In the genomic region with DNA sequence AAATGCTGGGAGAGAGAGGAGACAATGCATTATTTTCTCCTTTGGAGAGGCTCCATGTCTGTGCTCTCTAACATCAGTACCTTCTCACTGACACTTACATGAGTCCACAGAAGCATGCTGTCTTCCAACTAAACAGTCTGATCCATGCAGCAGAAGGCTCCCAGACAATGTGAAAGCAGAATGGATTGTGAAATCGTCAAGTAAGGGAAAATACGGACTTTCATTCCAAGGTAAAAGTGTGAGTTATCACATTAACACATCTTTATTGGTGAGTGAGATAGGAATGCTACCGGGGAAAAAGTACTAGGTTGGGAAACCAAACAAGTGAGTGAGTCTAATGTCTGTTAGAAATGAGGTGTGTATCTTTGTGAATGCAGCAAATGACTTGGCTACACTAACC, we compare ENCODE assay signal across 35 cellular contexts.
DNase-seq lines count a peak whose midpoint lies in the region; ATAC-seq, FAIRE-seq and TF ChIP-seq lines count a peak whose summit lies in the region.
"Had no signal": no experiment of that assay in that cellular context is flagged by ENCODE, and none has a peak within 500 bp of the region (broad histone marks: within the 10 kb centered on the region; RNA-seq: fewer than 3 reads in every experiment).

No MANE protein-coding gene starts in this region.

- no peak for TF ChIP-seq EP300 in H1 (IDR thresholded peaks at IDR 0.05; ENCODE audit: borderline replicate concordance in 1 of 2, low read depth in 2 of 2, low read length in 2 of 2)

- H3K27me3 Mint-ChIP-seq in activated T-cell treated with anti-CD3 and anti-CD28 coated beads, Interleukin-2, amount 50 U/mL, for 72 hours (ENCODE audit: low read depth) = peaks cover 20% of the 10 kb centered on the region

- no peak overlapping the region for H3K4ac ChIP-seq in IMR-90 (ENCODE audit: low read depth, low read length)
- H3K4ac ChIP-seq in H1 (replicated peaks; ENCODE audit: insufficient read length, low read depth, low read length) = no peak overlapping the region

- H3K23ac ChIP-seq in IMR-90 (ENCODE audit: low read depth, low read length) = no peak overlapping the region
- H3K23ac ChIP-seq in H1 (ENCODE audit: insufficient read length) = no peak overlapping the region

- H4K91ac ChIP-seq in IMR-90 (ENCODE audit: insufficient read depth, low read depth, low read length) (no peak overlapping the region), H1 (replicated peaks; ENCODE audit: insufficient read length, low read length) (no peak overlapping the region)

- no peak overlapping the region for H2AK9ac ChIP-seq in IMR-90 (replicated peaks; ENCODE audit: low read depth, low read length, poor library complexity)

- H2AK5ac ChIP-seq in IMR-90 (ENCODE audit: low read depth, low read length) (no peak overlapping the region), H1 (ENCODE audit: low read depth, low read length) (no peak overlapping the region)

- H2BK120ac ChIP-seq in IMR-90 (ENCODE audit: low read depth, low read length) = no peak overlapping the region
- no peak overlapping the region for H2BK120ac ChIP-seq in H1 (replicated peaks; ENCODE audit: low read depth, low read length)

- TF ChIP-seq CTCF in IMR-90 (conservative IDR thresholded peaks at IDR 0.05; ENCODE audit: low read depth, low read length) (no peak), H1 (IDR thresholded peaks at IDR 0.05; ENCODE audit: control extremely low read depth in 1 of 3, insufficient read depth in 1 of 3, low read depth in 1 of 3, low read length in 3 of 3) (no peak)

- WGBS in IMR-90 (ENCODE audit: extremely low coverage in 2 of 2, insufficient read length in 1 of 2), 2 experiments = 0% methylated on average over 1 of the region's 3 CpGs; no CpG with 5 or more reads in 1 of the 2 experiments
- 79% methylated on average over 3 of the region's 3 CpGs; no CpG with 5 or more reads in 1 of the 2 experiments for WGBS in H1 (ENCODE audit: extremely low coverage in 1 of 2, insufficient coverage in 1 of 2, insufficient read length in 1 of 2, insufficient replicate concordance in 2 of 2, low coverage in 1 of 2, low lambda C conversion rate in 2 of 2, missing lambda C conversion rate in 1 of 2), 2 experiments

- H3K4me1 ChIP-seq in IMR-90 (ENCODE audit: control insufficient read depth, insufficient read depth, low read length) (no peaks in the 10 kb centered on the region), H1 (replicated peaks in 1 of 4; ENCODE audit: control insufficient read depth in 3 of 4, insufficient read depth in 4 of 4, low read length in 3 of 4) (peaks cover under 1 to 3% (median 2%) of the 10 kb centered on the region in 4 experiments), Karpas-422 (ENCODE audit: low read length) (no peaks in the 10 kb centered on the region)
- H3K4me1 ChIP-seq: ascending aorta, foreskin keratinocyte, SJSA1, spleen had no signal

- no peak for TF ChIP-seq POLR2A in IMR-90 (IDR thresholded peaks at IDR 0.05; ENCODE audit: low read depth, low read length)
- no peak for TF ChIP-seq POLR2A in H1 (IDR thresholded peaks at IDR 0.05; ENCODE audit: control extremely low read depth in 1 of 2, low read depth in 2 of 2, low read length in 2 of 2)

- no peak overlapping the region for H3K4me3 Mint-ChIP-seq in activated T-cell treated with anti-CD3 and anti-CD28 coated beads, Interleukin-2, amount 50 U/mL, for 72 hours
- H3K4me3 Mint-ChIP-seq: activated CD4-positive, alpha-beta T cell treated with anti-CD3 and anti-CD28 coated beads for 36 hours; activated naive CD8-positive, alpha-beta T cell treated with anti-CD3 and anti-CD28 coated beads for 36 hours; effector memory CD8-positive, alpha-beta T cell; nephron progenitor cell; stimulated activated naive CD8-positive, alpha-beta T cell treated with anti-CD3 and anti-CD28 coated beads, Interleukin-15, Interleukin-2, amounts not matched to agents 100 ng/mL and 50 ng/mL, for 24 hours had no signal

- no peak overlapping the region for H3K27ac Mint-ChIP-seq in activated T-cell treated with anti-CD3 and anti-CD28 coated beads, Interleukin-2, amount 50 U/mL, for 72 hours
- H3K27ac Mint-ChIP-seq: activated CD4-positive, alpha-beta T cell treated with anti-CD3 and anti-CD28 coated beads for 36 hours; activated naive CD8-positive, alpha-beta T cell treated with anti-CD3 and anti-CD28 coated beads for 36 hours; effector memory CD8-positive, alpha-beta T cell; nephron progenitor cell; stimulated activated naive CD8-positive, alpha-beta T cell treated with anti-CD3 and anti-CD28 coated beads, Interleukin-15, Interleukin-2, amounts not matched to agents 100 ng/mL and 50 ng/mL, for 24 hours had no signal

- no peaks in the 10 kb centered on the region for H3K4me1 Mint-ChIP-seq in activated T-cell treated with anti-CD3 and anti-CD28 coated beads, Interleukin-2, amount 50 U/mL, for 72 hours (ENCODE audit: low read depth)
- H3K4me1 Mint-ChIP-seq: activated CD4-positive, alpha-beta T cell treated with anti-CD3 and anti-CD28 coated beads for 36 hours; activated naive CD8-positive, alpha-beta T cell treated with anti-CD3 and anti-CD28 coated beads for 36 hours; nephron progenitor cell had no signal

- H3K27ac ChIP-seq in IMR-90 (ENCODE audit: insufficient read depth, low read length) (no peak overlapping the region), H1 (ENCODE audit: low read depth, low read length) (no peak overlapping the region), Karpas-422 (ENCODE audit: low read length) (no peak overlapping the region)
- H3K27ac ChIP-seq: ascending aorta, foreskin keratinocyte, HL-60, SJSA1, spleen, thoracic aorta, VCaP had no signal

- H3K9ac ChIP-seq in IMR-90 (ENCODE audit: low read depth, low read length) (no peak overlapping the region), H1 (replicated peaks in 1 of 4; ENCODE audit: extremely low read depth in 1 of 4, low read depth in 3 of 4, low read length in 3 of 4) (no peak overlapping the region), Karpas-422 (ENCODE audit: low read length) (no peak overlapping the region)

- H3K9me3 ChIP-seq in IMR-90 (ENCODE audit: control insufficient read depth, insufficient read depth, low read length) (no peaks in the 10 kb centered on the region), H1 (ENCODE audit: insufficient read depth in 2 of 2, low read depth in 1 of 2, low read length in 1 of 2) (no peaks in the 10 kb centered on the region), Karpas-422 (ENCODE audit: low read length) (no peaks in the 10 kb centered on the region)
- H3K9me3 ChIP-seq: ascending aorta, SJSA1, spleen, thoracic aorta had no signal

- intact Hi-C loops in IMR-90 (cut with micrococcal nuclease) = no loop called here
- intact Hi-C loops in left ventricle myocardium superior (cut with micrococcal nuclease) = no loop called here
- intact Hi-C loops in sciatic nerve (cut with DNase I) = no loop called here

- H3K36me3 Mint-ChIP-seq in activated T-cell treated with anti-CD3 and anti-CD28 coated beads, Interleukin-2, amount 50 U/mL, for 72 hours (ENCODE audit: insufficient read depth in 2 of 2) = no peaks in the 10 kb centered on the region
- H3K36me3 Mint-ChIP-seq: activated naive CD8-positive, alpha-beta T cell treated with anti-CD3 and anti-CD28 coated beads for 36 hours had no signal

- H3K9me3 Mint-ChIP-seq in activated T-cell treated with anti-CD3 and anti-CD28 coated beads, Interleukin-2, amount 50 U/mL, for 72 hours = no peaks in the 10 kb centered on the region
- H3K9me3 Mint-ChIP-seq: activated naive CD8-positive, alpha-beta T cell treated with anti-CD3 and anti-CD28 coated beads for 36 hours; effector memory CD8-positive, alpha-beta T cell; nephron progenitor cell; stimulated activated naive CD8-positive, alpha-beta T cell treated with anti-CD3 and anti-CD28 coated beads, Interleukin-15, Interleukin-2, amounts not matched to agents 100 ng/mL and 50 ng/mL, for 24 hours had no signal

- no peak overlapping the region for H2BK12ac ChIP-seq in H1 (ENCODE audit: low read depth, low read length)

- no peak for TF ChIP-seq RAD21 in IMR-90 (IDR thresholded peaks at IDR 0.05; ENCODE audit: low read length)
- TF ChIP-seq RAD21 in H1 (IDR thresholded peaks at IDR 0.05 in 1 of 2, conservative IDR thresholded peaks at IDR 0.05 in 1 of 2; ENCODE audit: low read depth in 2 of 2, low read length in 2 of 2) = no peak

- DNase-seq in IMR-90 (no peak), H1 (ENCODE audit: low read depth in 1 of 2, low spot score in 2 of 2) (no peak), left ventricle myocardium superior (no peak), sciatic nerve (ENCODE audit: low spot score) (no peak), KBM-7 (no peak), Karpas-422 (no peak)
- DNase-seq in activated T-cell treated with anti-CD3 and anti-CD28 coated beads, Interleukin-2, amount 50 U/mL, for 72 hours = no peak
- DNase-seq: activated CD4-positive, alpha-beta T cell treated with anti-CD3 and anti-CD28 coated beads for 36 hours; activated CD8-positive, alpha-beta memory T cell treated with anti-CD3 and anti-CD28 coated beads for 24 hours; activated effector memory CD4-positive, alpha-beta T cell treated with anti-CD3 and anti-CD28 coated beads, Interleukin-2, amount 50 U/mL, for 16 hours; activated naive CD8-positive, alpha-beta T cell treated with anti-CD3 and anti-CD28 coated beads for 36 hours; activated T-cell treated with anti-CD3 and anti-CD28 coated beads for 4 hours; C1 segment of cervical spinal cord; central memory CD4-positive, alpha-beta T cell; DMS153; effector memory CD8-positive, alpha-beta T cell; erythroblast; foreskin keratinocyte; H7; kidney; NCI-H1436 treated with DMSO at 0.1 percent for 48 hours; NCI-H345; nephron progenitor cell; retina; spleen; stimulated activated CD8-positive, alpha-beta memory T cell treated with anti-CD3 and anti-CD28 coated beads, Interleukin-4, amount 100 ng/mL, for 48 hours; T1000 had no signal

- H3K79me1 ChIP-seq in IMR-90 (ENCODE audit: low read depth in 1 of 2, low read length in 2 of 2) (no peaks in the 10 kb centered on the region), H1 (ENCODE audit: low read depth, low read length) (no peaks in the 10 kb centered on the region)

- H4K5ac ChIP-seq in IMR-90 (ENCODE audit: low read depth, low read length) (no peak overlapping the region), H1 (ENCODE audit: insufficient read length, low read depth, low read length) (no peak overlapping the region)

- no peak for ATAC-seq in IMR-90 (ENCODE audit: low read depth)
- peak; percentile 86 for ATAC-seq in left ventricle myocardium superior
- peak; percentile 26 for ATAC-seq in sciatic nerve
- ATAC-seq in activated T-cell treated with anti-CD3 and anti-CD28 coated beads, Interleukin-2, amount 50 U/mL, for 72 hours (replicated peaks in 1 of 2) = no peak
- ATAC-seq: activated CD4-positive, alpha-beta T cell treated with anti-CD3 and anti-CD28 coated beads for 36 hours; effector memory CD8-positive, alpha-beta T cell; foreskin keratinocyte; GM12878 had no signal

- no peaks in the 10 kb centered on the region for H3K9me2 ChIP-seq in Karpas-422 (replicated peaks; ENCODE audit: insufficient read depth, low read length)

- H2AFZ ChIP-seq in IMR-90 (replicated peaks; ENCODE audit: low read length, poor library complexity) (no peak overlapping the region), H1 (ENCODE audit: low read length) (0 out of 2 replicates have a peak overlapping the region, but pooled peaks have one; percentile 14), Karpas-422 (ENCODE audit: low read length) (no peak overlapping the region)

- no peaks in the 10 kb centered on the region for H3K23me2 ChIP-seq in H1 (ENCODE audit: low read depth, low read length)

- H2BK15ac ChIP-seq in IMR-90 (ENCODE audit: low read depth, low read length) (no peak overlapping the region), H1 (ENCODE audit: low read length) (no peak overlapping the region)

- H3K4me2 ChIP-seq in IMR-90 (ENCODE audit: low read depth, low read length) (no peak overlapping the region), H1 (ENCODE audit: insufficient read depth in 1 of 2, low read depth in 2 of 2, low read length in 2 of 2) (no peak overlapping the region), Karpas-422 (ENCODE audit: low read depth, low read length, poor library complexity, severe bottlenecking) (no peak overlapping the region)

- no peaks in the 10 kb centered on the region for H3K9me1 ChIP-seq in IMR-90 (ENCODE audit: insufficient read depth, low read length)

- H3K79me2 ChIP-seq in H1 (ENCODE audit: control insufficient read depth in 1 of 2, insufficient read depth in 2 of 2, low read length in 2 of 2) = no peaks in the 10 kb centered on the region
- H3K79me2 ChIP-seq in Karpas-422 (ENCODE audit: low read length) = no peaks in the 10 kb centered on the region

- dilution Hi-C loops in IMR-90 (cut with HindIII; ENCODE audit: low sequenced_read_pairs, unreplicated experiment) = no loop called here

- POLR2A ChIA-PET in IMR-90 (lab: Charles Lee; ENCODE audit: unreplicated experiment) = no interaction called here
- POLR2A ChIA-PET in H1 (lab: Charles Lee; ENCODE audit: partially characterized antibody) = no interaction called here

- FAIRE-seq in H1 (lab: Jason Lieb, UNC) = no peak
- FAIRE-seq: GM12878, GM19239, kidney had no signal

- H2BK20ac ChIP-seq in IMR-90 (ENCODE audit: low read depth, low read length) = no peak overlapping the region
- H2BK20ac ChIP-seq in H1 (ENCODE audit: low read length) = no peak overlapping the region

- H3K36me3 ChIP-seq in IMR-90 (ENCODE audit: control insufficient read depth, insufficient read depth, low read length) (no peaks in the 10 kb centered on the region), H1 (ENCODE audit: control insufficient read depth in 2 of 4, insufficient read depth in 4 of 4, low read length in 3 of 4) (no peaks in the 10 kb centered on the region), Karpas-422 (ENCODE audit: insufficient read depth, low read length) (no peaks in the 10 kb centered on the region)
- H3K36me3 ChIP-seq: ascending aorta, SJSA1, spleen, thoracic aorta had no signal

- CTCF ChIA-PET in IMR-90 (lab: Yijun Ruan, JAX) (interaction anchor here (0.6 kb wide), 1 partner anchor 231 kb away, joined by 3 read pairs; no protein-coding TSS in a partner anchor), H1 (lab: Charles Lee; ENCODE audit: partially characterized antibody) (interaction anchor here (1.0 kb wide), 1 partner anchor 101 kb away, joined by 3 read pairs; no protein-coding TSS in a partner anchor)

- H2BK5ac ChIP-seq in IMR-90 (ENCODE audit: low read depth, low read length, poor library complexity, severe bottlenecking) = no peak overlapping the region
- H2BK5ac ChIP-seq in H1 (ENCODE audit: low read depth, low read length) = no peak overlapping the region

- H3K27me3 ChIP-seq in IMR-90 (ENCODE audit: control insufficient read depth, insufficient read depth, low read length) (no peaks in the 10 kb centered on the region), H1 (replicated peaks in 1 of 4; ENCODE audit: control insufficient read depth in 3 of 4, extremely low read depth in 1 of 4, insufficient read depth in 3 of 4, low read length in 3 of 4) (no peaks in the 10 kb centered on the region), Karpas-422 (ENCODE audit: low read length) (no peaks in the 10 kb centered on the region)
- H3K27me3 ChIP-seq: ascending aorta, SJSA1 had no signal

- in situ Hi-C loops in IMR-90 (cut with MboI; ENCODE audit: low sequenced_read_pairs) = no loop called here
- in situ Hi-C loops in KBM-7 (cut with MboI; ENCODE audit: low pct_unique_long_range_greater_than_20kb, low sequenced_read_pairs) = no loop called here

- H3K14ac ChIP-seq in IMR-90 (replicated peaks; ENCODE audit: low read depth, low read length) (no peak overlapping the region), H1 (ENCODE audit: insufficient read length) (no peak overlapping the region)

- H3K56ac ChIP-seq in IMR-90 (ENCODE audit: extremely low read depth, insufficient read depth, low read length) (no peak overlapping the region), H1 (replicated peaks; ENCODE audit: insufficient read length, low read depth, low read length) (no peak overlapping the region)

- H3K18ac ChIP-seq in IMR-90 (ENCODE audit: low read depth, low read length) (no peak overlapping the region), H1 (ENCODE audit: extremely low read depth, low read length) (no peak overlapping the region)

- H4K20me1 ChIP-seq in IMR-90 (ENCODE audit: insufficient read depth, low read length) (no peaks in the 10 kb centered on the region), H1 (replicated peaks in 1 of 2; ENCODE audit: control insufficient read depth in 1 of 2, insufficient read depth in 2 of 2, low read length in 2 of 2) (no peaks in the 10 kb centered on the region), Karpas-422 (ENCODE audit: insufficient read depth, low read depth, low read length) (no peaks in the 10 kb centered on the region)

- H3K4me3 ChIP-seq in IMR-90 (ENCODE audit: insufficient read depth, low read depth, low read length) = no peak overlapping the region
- no peak overlapping the region for H3K4me3 ChIP-seq in H1 (ENCODE audit: extremely low read depth in 1 of 4, insufficient read depth in 2 of 4, low read depth in 3 of 4, low read length in 4 of 4)
- no peak overlapping the region for H3K4me3 ChIP-seq in Karpas-422 (ENCODE audit: low read length)
- H3K4me3 ChIP-seq: ascending aorta, GM12878, SJSA1, spleen, thoracic aorta had no signal

- BruUV-seq in IMR-90 (replicated peaks; lab: Mats Ljungman, UMichigan) = no TSS peak

- H4K8ac ChIP-seq in IMR-90 (ENCODE audit: low read depth in 2 of 2, low read length in 2 of 2) = no peak overlapping the region
- H4K8ac ChIP-seq in H1 (ENCODE audit: extremely low read depth, insufficient read depth, low read length) = no peak overlapping the region

Comparison
In these comparisons a context has a peak if more than half of its experiments do, and no peak if none do; other contexts are left out.
1. ATAC-seq: peak in left ventricle myocardium superior (single experiment) and sciatic nerve (single experiment); none in IMR-90 (single experiment) and activated T-cell treated with anti-CD3 and anti-CD28 coated beads, Interleukin-2, amount 50 U/mL, for 72 hours (0 of 2).